Comparison of ENCODE assay signal across 8 cellular contexts in genomic region chr4:24980064-24980690, GRCh38. TPM values are rescaled to one million over a fixed set of nuclear protein-coding genes. Genes with fewer than 3 reads are reported as not detected.
A peak's percentile ranks its signal among the peaks of the same experiment; 100 is the strongest.
DNase-seq lines count a peak whose midpoint lies in the region; ATAC-seq, FAIRE-seq and TF ChIP-seq lines count a peak whose summit lies in the region.

No MANE protein-coding gene starts in this region.

- CTCF ChIA-PET in A549 (lab: Yijun Ruan, JAX) = interaction anchor here (0.6 to 2.3 kb wide), 31 partner anchors 9 to 512 kb away, joined by 3 to 19 read pairs (median 3); no protein-coding TSS in a partner anchor

- H3K27ac ChIP-seq in A549 (no peak overlapping the region), Peyer's patch (peak overlapping the region in 3 of 4 donors; percentile 10 to 61 (median 36)), upper lobe of left lung (peak overlapping the region; percentile 84 to 94 (median 86))

- DNase-seq in A549 (ENCODE audit: low read depth in 1 of 2, low spot score in 1 of 2) (peak; percentile 30 to 51), HUDEP-2 (lab: John Stamatoyannopoulos, UW; ENCODE audit: unreplicated experiment in 76 of 76) (peak in 41 of 76 experiments; percentile 1 to 49 (median 15)), Peyer's patch (peak in 2 of 3 donors; percentile 22 to 76), globus pallidus (ENCODE audit: low spot score) (peak; percentile 70), omental fat pad (ENCODE audit: low spot score) (no peak), upper lobe of left lung (peak in 1 of 2 donors; percentile 62)
- peak; percentile 21 for DNase-seq in activated gamma-delta T cell treated with anti-CD3 and anti-CD28 coated beads, Interleukin-2, amount 50 U/mL, for 16 hours (ENCODE audit: low read depth)

- no peaks in the 10 kb centered on the region for H3K9me3 ChIP-seq in A549
- no peaks in the 10 kb centered on the region for H3K9me3 ChIP-seq in Peyer's patch
- no peaks in the 10 kb centered on the region for H3K9me3 ChIP-seq in upper lobe of left lung

- H3K36me3 ChIP-seq in Peyer's patch (no peaks in the 10 kb centered on the region), upper lobe of left lung (no peaks in the 10 kb centered on the region)

- no peak for TF ChIP-seq POLR2A in A549 (IDR thresholded peaks at IDR 0.05; ENCODE audit: low read length)
- no peak for TF ChIP-seq POLR2A in Peyer's patch (IDR thresholded peaks at IDR 0.05)
- no peak for TF ChIP-seq POLR2A in upper lobe of left lung (IDR thresholded peaks at IDR 0.05)

- no peak for TF ChIP-seq EP300 in A549 (IDR thresholded peaks at IDR 0.05)
- no peak for TF ChIP-seq EP300 in upper lobe of left lung (IDR thresholded peaks at IDR 0.05)

- no peaks in the 10 kb centered on the region for H3K27me3 ChIP-seq in Peyer's patch
- no peaks in the 10 kb centered on the region for H3K27me3 ChIP-seq in upper lobe of left lung

- WGBS in A549 (ENCODE audit: missing lambda C conversion rate) = 12% methylated on average over 17 of the region's 17 CpGs
- WGBS in upper lobe of left lung, 2 donors = 14 to 16% methylated on average over 17 of the region's 17 CpGs

- ATAC-seq in A549 = peak; percentile 47 to 80; a peak in 3 of 6 replicates
- peak; percentile 65 for ATAC-seq in GM18498 (IDR thresholded peaks at IDR 0.05; ENCODE audit: unreplicated experiment)
- ATAC-seq in omental fat pad (ENCODE audit: low FRiP score) = peak; percentile 87
- peak; percentile 67 to 86 for ATAC-seq in upper lobe of left lung (ENCODE audit: low FRiP score in 2 of 2)

- POLR2A ChIA-PET in A549 (lab: Yijun Ruan, JAX) = no interaction called here

- peak overlapping the region; percentile 61 for H3K4me2 ChIP-seq in A549

- TF ChIP-seq CTCF in A549 (IDR thresholded peaks at IDR 0.05) = peak; percentile 68
- peak; percentile 56 to 85 (median 78) for TF ChIP-seq CTCF in Peyer's patch (IDR thresholded peaks at IDR 0.05)
- TF ChIP-seq CTCF in omental fat pad (IDR thresholded peaks at IDR 0.05) = peak in 2 of 3 donors; percentile 79 to 88
- TF ChIP-seq CTCF in upper lobe of left lung (IDR thresholded peaks at IDR 0.05) = peak; percentile 77 to 85 (median 83)

- H3K4me3 ChIP-seq in A549 (no peak overlapping the region), Peyer's patch (peak overlapping the region in 1 of 4 donors; percentile 27), upper lobe of left lung (peak overlapping the region in 3 of 4 donors; percentile 16 to 32 (median 29))

- FAIRE-seq in A549 (lab: Jason Lieb, UNC) = no peak

- H3K4me1 ChIP-seq in A549 (no peaks in the 10 kb centered on the region), Peyer's patch (no peaks in the 10 kb centered on the region), upper lobe of left lung (peaks cover 12 to 24% (median 19%) of the 10 kb centered on the region in 4 donors)

- peak; percentile 59 to 62 for TF ChIP-seq RAD21 in A549 (conservative IDR thresholded peaks at IDR 0.05 in 1 of 2, IDR thresholded peaks at IDR 0.05 in 1 of 2)

TF ChIP-seq in A549, 52 proteins besides CTCF, POLR2A, EP300 and RAD21:
- TF ChIP-seq SMC3 (IDR thresholded peaks at IDR 0.05) (peak; percentile 72), ZC3H11A (IDR thresholded peaks at IDR 0.05) (no peak)
TF ChIP-seq in A549: peak in this region for 1.

RNA-seq across cellular contexts. Expression of gene LGI2, which starts 50.6 kb away (rescaled TPM):
- polyA plus RNA-seq in A549 (2011; rRNA removed) (0.09 and 0.14 TPM in 2 replicates), A549 (2017; fragmentation: RNase III; extraction: RNeasy Plus Mini Kit Qiagen cat#74134 plus additional on column Dnase treatment) (0.05 to 0.16 TPM (median 0.07 TPM) in 3 replicates)
- polyA plus RNA-seq in A549 (2012; cell fraction: cytosol; rRNA removed) = 0.06 and 0.12 TPM in 2 replicates
- polyA plus RNA-seq in A549 (2012; cell fraction: nucleus; rRNA removed) = 0.06 and 0.08 TPM in 2 replicates
- not detected in 2 replicates for polyA minus RNA-seq in A549 (2011; rRNA and poly(A)+ RNA removed)
- total RNA-seq in Peyer's patch (under 1 TPM in 3 of 4 donors, not detected in 1; 0.40 to 0.83 (median 0.66) TPM), omental fat pad (1 to 10 TPM; 2.8 to 6.4 (median 5.4) TPM), upper lobe of left lung (1 to 10 TPM in 1 of 6 donors, under 1 TPM in 4, not detected in 1; 0.44 to 1.3 (median 0.80) TPM)

Comparison
In these comparisons a context has a peak if more than half of its experiments do, and no peak if none do; other contexts are left out.
1. H3K27ac ChIP-seq: peak in Peyer's patch (3 of 4) and upper lobe of left lung (4 of 4); none in A549 (0 of 2).
2. Peak in every context shown above with its lines, with median percentiles within 50 percentile points of each other: ATAC-seq and CTCF ChIP-seq.